In the genomic region with DNA sequence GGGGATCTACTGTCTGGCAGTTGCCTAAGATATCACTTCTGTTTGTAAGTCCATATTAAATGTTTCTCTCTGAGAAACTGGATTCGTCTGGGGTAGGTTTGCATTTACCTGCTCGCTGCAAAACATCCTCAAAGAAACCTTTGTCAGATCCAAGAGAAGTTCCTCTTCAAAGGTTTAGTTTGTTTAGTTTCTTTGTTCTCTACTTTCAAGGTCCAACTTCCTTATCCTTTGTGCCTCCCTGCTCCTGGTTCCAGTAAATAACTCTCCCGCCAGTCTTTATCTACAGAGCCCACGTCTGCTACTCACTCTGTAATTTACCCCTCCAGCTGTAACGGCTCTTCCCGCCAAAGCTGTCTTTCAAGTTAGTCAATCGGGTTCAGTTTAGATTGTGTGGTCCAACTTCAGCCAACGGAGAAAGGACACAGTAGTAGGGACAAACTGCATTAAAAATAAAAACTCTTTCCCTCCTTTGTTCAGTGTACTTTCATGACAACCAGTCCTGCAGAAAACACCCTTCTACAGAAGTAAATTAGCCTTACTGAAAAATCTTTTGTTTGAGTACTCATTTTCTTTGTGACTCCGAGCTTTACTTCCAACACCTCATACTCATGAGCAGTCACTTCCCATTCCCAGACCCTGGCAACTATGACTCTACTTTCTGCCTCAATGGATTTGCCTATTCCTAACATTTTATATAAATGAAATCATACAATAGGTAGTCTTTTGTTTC, we compare ENCODE assay signal across 13 cellular contexts. TPM values are rescaled to one million over a fixed set of nuclear protein-coding genes. Genes with fewer than 3 reads are reported as not detected.
A peak's percentile ranks its signal among the peaks of the same experiment; 100 is the strongest.
DNase-seq lines count a peak whose midpoint lies in the region; ATAC-seq and TF ChIP-seq lines count a peak whose summit lies in the region.
"Had no signal": no experiment of that assay in that cellular context is flagged by ENCODE, and none has a peak within 500 bp of the region (broad histone marks: within the 10 kb centered on the region; RNA-seq: fewer than 3 reads in every experiment).

No MANE protein-coding gene starts in this region.

- CTCF ChIA-PET in CD8-positive, alpha-beta memory T cell (lab: Charles Lee) = no interaction called here

- POLR2A ChIA-PET in CD8-positive, alpha-beta memory T cell (lab: Charles Lee) = no interaction called here

- no peak for ATAC-seq in activated naive CD4-positive, alpha-beta T cell treated with anti-CD3 and anti-CD28 coated beads, Interleukin-2, amount 50 U/mL, for 72 hours
- ATAC-seq: effector memory CD8-positive, alpha-beta T cell had no signal

- peak overlapping the region; percentile 67 for H3K27ac ChIP-seq in CD8-positive, alpha-beta memory T cell (ENCODE audit: low read depth, low read length)
- H3K27ac ChIP-seq in HUES48 (ENCODE audit: low read depth, low read length) (peak overlapping the region; percentile 50), VCaP (peak overlapping the region; percentile 65)
- H3K27ac ChIP-seq: parathyroid adenoma had no signal

- TF ChIP-seq CTCF in VCaP (conservative IDR thresholded peaks at IDR 0.05) = no peak

- no peak overlapping the region for H3K4me3 ChIP-seq in CD8-positive, alpha-beta memory T cell (ENCODE audit: low read length)
- H3K4me3 ChIP-seq in HUES48 (ENCODE audit: low read depth, low read length) = no peak overlapping the region

- no peak for DNase-seq in CD8-positive, alpha-beta memory T cell
- peak; percentile 49 for DNase-seq in left kidney (ENCODE audit: low read depth, low spot score)
- no peak for DNase-seq in activated CD8-positive, alpha-beta memory T cell treated with anti-CD3 and anti-CD28 coated beads, Interleukin-2, amount 50 U/mL, for 4 hours
- no peak for DNase-seq in NCI-H510A treated with DMSO at 0.1 percent for 48 hours (lab: John Stamatoyannopoulos, UW)
- DNase-seq in DMS114 treated with DMSO at 0.1 percent for 48 hours (lab: John Stamatoyannopoulos, UW; ENCODE audit: unreplicated experiment) = no peak
- no peak for DNase-seq in activated naive CD4-positive, alpha-beta T cell treated with anti-CD3 and anti-CD28 coated beads, Interleukin-2, amount 50 U/mL, for 72 hours (ENCODE audit: low spot score in 2 of 2)
- DNase-seq: activated B cell treated with CpG ODN at 0.5 μM for 24 hours; activated naive CD4-positive, alpha-beta T cell treated with anti-CD3 and anti-CD28 coated beads, Interleukin-2, amount 10 ng/mL, durations not matched to agents 7 days and 5 days; effector memory CD8-positive, alpha-beta T cell; NCI-H2029 treated with DMSO at 0.1 percent for 48 hours had no signal

- H3K27me3 ChIP-seq in CD8-positive, alpha-beta memory T cell (ENCODE audit: insufficient read depth, low read length, poor library complexity, severe bottlenecking) = no peaks in the 10 kb centered on the region
- H3K27me3 ChIP-seq in HUES48 (ENCODE audit: control insufficient read depth, insufficient read depth, low read length) = no peaks in the 10 kb centered on the region

- no peaks in the 10 kb centered on the region for H3K36me3 ChIP-seq in CD8-positive, alpha-beta memory T cell (ENCODE audit: insufficient read depth, low read length)
- no peaks in the 10 kb centered on the region for H3K36me3 ChIP-seq in HUES48 (ENCODE audit: control insufficient read depth, insufficient read depth, low read length)

- no peak overlapping the region for H3K9ac ChIP-seq in HUES48 (ENCODE audit: low read depth, low read length)
- H3K9ac ChIP-seq: parathyroid adenoma had no signal

- no peak overlapping the region for H3K27ac Mint-ChIP-seq in CD8-positive, alpha-beta memory T cell
- H3K27ac Mint-ChIP-seq in activated naive CD4-positive, alpha-beta T cell treated with anti-CD3 and anti-CD28 coated beads, Interleukin-2, amount 50 U/mL, for 72 hours = no peak overlapping the region
- H3K27ac Mint-ChIP-seq: activated B cell treated with CpG ODN at 0.5 μM for 24 hours; activated naive CD4-positive, alpha-beta T cell treated with anti-CD3 and anti-CD28 coated beads, Interleukin-2, amount 10 ng/mL, durations not matched to agents 7 days and 5 days; effector memory CD8-positive, alpha-beta T cell had no signal

- peaks cover 9 to 20% (median 15%) of the 10 kb centered on the region in 5 donors for H3K9me3 Mint-ChIP-seq in CD8-positive, alpha-beta memory T cell
- peaks cover 7 to 21% of the 10 kb centered on the region in 2 donors for H3K9me3 Mint-ChIP-seq in activated naive CD4-positive, alpha-beta T cell treated with anti-CD3 and anti-CD28 coated beads, Interleukin-2, amount 50 U/mL, for 72 hours
- H3K9me3 Mint-ChIP-seq: activated naive CD4-positive, alpha-beta T cell treated with anti-CD3 and anti-CD28 coated beads, Interleukin-2, amount 10 ng/mL, durations not matched to agents 7 days and 5 days had no signal

- H3K36me3 Mint-ChIP-seq in CD8-positive, alpha-beta memory T cell = peaks cover 0 to 6% (median 0%) of the 10 kb centered on the region in 3 donors
- H3K36me3 Mint-ChIP-seq in activated naive CD4-positive, alpha-beta T cell treated with anti-CD3 and anti-CD28 coated beads, Interleukin-2, amount 50 U/mL, for 72 hours = peaks cover 5 to 9% of the 10 kb centered on the region in 2 donors
- H3K36me3 Mint-ChIP-seq: activated naive CD4-positive, alpha-beta T cell treated with anti-CD3 and anti-CD28 coated beads, Interleukin-2, amount 10 ng/mL, durations not matched to agents 7 days and 5 days had no signal

- H3K4me3 Mint-ChIP-seq in CD8-positive, alpha-beta memory T cell = no peak overlapping the region
- H3K4me3 Mint-ChIP-seq: activated B cell treated with CpG ODN at 0.5 μM for 24 hours; activated naive CD4-positive, alpha-beta T cell treated with anti-CD3 and anti-CD28 coated beads, Interleukin-2, amount 10 ng/mL, durations not matched to agents 7 days and 5 days; effector memory CD8-positive, alpha-beta T cell had no signal

- H3K4me1 ChIP-seq in CD8-positive, alpha-beta memory T cell (ENCODE audit: insufficient read depth, low read length) = no peaks in the 10 kb centered on the region
- H3K4me1 ChIP-seq in HUES48 (ENCODE audit: control insufficient read depth, insufficient read depth, low read length) = peaks cover 15% of the 10 kb centered on the region
- H3K4me1 ChIP-seq: parathyroid adenoma had no signal

- peaks cover 5 to 13% of the 10 kb centered on the region in 2 donors for H3K27me3 Mint-ChIP-seq in CD8-positive, alpha-beta memory T cell

- no peaks in the 10 kb centered on the region for H3K9me3 ChIP-seq in CD8-positive, alpha-beta memory T cell (ENCODE audit: low read length)
- peaks cover 4% of the 10 kb centered on the region; the same call in 1 of the 2 replicates for H3K9me3 ChIP-seq in HUES48 (ENCODE audit: control insufficient read depth, insufficient read depth, low read length)

- no peaks in the 10 kb centered on the region for H3K4me1 Mint-ChIP-seq in CD8-positive, alpha-beta memory T cell
- H3K4me1 Mint-ChIP-seq: activated B cell treated with CpG ODN at 0.5 μM for 24 hours; activated naive CD4-positive, alpha-beta T cell treated with anti-CD3 and anti-CD28 coated beads, Interleukin-2, amount 10 ng/mL, durations not matched to agents 7 days and 5 days had no signal

RNA-seq across cellular contexts. Expression of gene TMPRSS5, which starts 41.0 kb away (rescaled TPM):
- total RNA-seq in CD8-positive, alpha-beta memory T cell = under 1 TPM; 0.26 to 0.40 TPM
- polyA plus RNA-seq in CD8-positive, alpha-beta memory T cell = not detected
- total RNA-seq in activated naive CD4-positive, alpha-beta T cell treated with anti-CD3 and anti-CD28 coated beads, Interleukin-2, amount 50 U/mL, for 72 hours = 1 to 10 TPM in 1 of 2 donors, under 1 TPM in 1; 0.89 to 1.2 TPM
